ENCODE assay signal across 8 cellular contexts in the genomic region with DNA sequence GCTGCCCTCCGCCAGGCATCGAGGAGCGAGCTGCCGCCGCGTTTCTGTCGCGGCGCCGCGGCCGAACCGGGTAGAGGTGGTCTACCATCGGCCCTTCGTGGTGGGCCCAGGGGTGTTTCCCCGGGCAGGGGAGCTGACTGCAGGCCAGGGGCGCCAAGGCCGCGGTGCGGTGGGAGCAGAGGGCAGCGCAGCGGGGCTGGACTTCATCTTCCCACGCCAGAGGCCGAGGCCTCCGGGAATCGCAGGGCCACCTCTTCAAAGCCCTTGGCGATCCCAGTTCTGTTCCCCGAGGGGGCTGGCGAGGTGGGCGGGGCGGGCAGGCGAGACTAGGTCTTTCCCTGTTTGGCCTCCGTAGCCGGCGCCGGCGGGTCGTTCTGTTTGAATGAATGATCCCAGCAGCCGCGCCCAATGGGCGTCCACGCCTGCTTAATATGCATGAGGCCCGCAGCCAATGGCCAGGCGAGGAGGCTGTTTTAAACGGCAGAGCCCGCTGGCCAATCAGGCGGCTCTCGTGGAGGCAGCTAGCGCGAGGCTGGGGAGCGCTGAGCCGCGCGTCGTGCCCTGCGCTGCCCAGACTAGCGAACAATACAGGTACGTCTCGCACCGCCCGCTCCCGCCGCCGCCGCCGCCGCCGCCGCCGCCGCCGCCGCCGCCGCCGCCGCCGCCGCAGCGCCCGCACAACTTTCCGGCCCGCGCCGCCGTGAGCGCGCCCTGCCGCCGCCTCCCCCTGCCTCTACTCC. TPM values are rescaled to one million over a fixed set of nuclear protein-coding genes. Genes with fewer than 3 reads are reported as not detected.
A peak's percentile ranks its signal among the peaks of the same experiment; 100 is the strongest.
DNase-seq lines count a peak whose midpoint lies in the region; FAIRE-seq and TF ChIP-seq lines count a peak whose summit lies in the region.

A gene (plus strand): TSS at position 550 of the 740 bp plus-strand sequence. CDS start 2,265 bp downstream, outside the sequence.

- H3K36me3 ChIP-seq in HAP-1 (replicated peaks) (peaks cover 25% of the 10 kb centered on the region), MG63 (peaks cover 3% of the 10 kb centered on the region; the same call in 1 of the 2 replicates), neutrophil (no peaks in the 10 kb centered on the region)

- H3K27me3 ChIP-seq in HAP-1 (ENCODE audit: low read depth), result no peaks in the 10 kb centered on the region
- no peaks in the 10 kb centered on the region for H3K27me3 ChIP-seq in MG63
- H3K27me3 ChIP-seq in neutrophil, result peaks cover 14% of the 10 kb centered on the region

- in situ Hi-C loops in HAP-1 (cut with MboI; ENCODE audit: low sequenced_read_pairs), result loop anchor here (5.0 kb wide), 1 partner anchor 81 kb away; no protein-coding TSS in a partner anchor

- H3K9me3 ChIP-seq in HAP-1, result no peaks in the 10 kb centered on the region
- no peaks in the 10 kb centered on the region for H3K9me3 ChIP-seq in MG63
- no peaks in the 10 kb centered on the region for H3K9me3 ChIP-seq in neutrophil

- H3K27ac ChIP-seq in neutrophil (peak within 1 kb of the TSS; percentile 15), substantia nigra (ENCODE audit: low read depth, low read length, poor library complexity, severe bottlenecking) (no peak within 1 kb of the TSS)

- TF ChIP-seq CTCF in neutrophil (IDR thresholded peaks at IDR 0.05), result no peak

- DNase-seq in HAP-1 (ENCODE audit: low spot score in 2 of 2) (peak; percentile 98 to 99), MG63 (peak; percentile 92), SIG-M5 (lab: John Stamatoyannopoulos, UW) (peak; percentile 49), activated gamma-delta T cell (lab: John Stamatoyannopoulos, UW) (peak; percentile 53), frontal cortex (ENCODE audit: low spot score in 2 of 2) (peak; percentile 79 to 85), substantia nigra (lab: John Stamatoyannopoulos, UW) (peak in 47 of 49 donors; percentile 1 to 89 (median 40))

- peaks cover 6% of the 10 kb centered on the region; the same call in 1 of the 2 replicates for H3K4me1 ChIP-seq in HAP-1
- peaks cover 16 to 18% of the 10 kb centered on the region in 2 experiments for H3K4me1 ChIP-seq in neutrophil (ENCODE audit: control insufficient read depth in 1 of 2, insufficient read depth in 1 of 2, low read depth in 1 of 2, low read length in 1 of 2)

- peak within 1 kb of the TSS; percentile 55 for H3K4me3 ChIP-seq in HAP-1
- H3K4me3 ChIP-seq in MG63, result peak within 1 kb of the TSS; percentile 52
- H3K4me3 ChIP-seq in neutrophil (ENCODE audit: low read depth in 1 of 2, low read length in 1 of 2), result peak within 1 kb of the TSS; percentile 62 to 70

- FAIRE-seq in G401.6 (lab: Jason Lieb, UNC) (peak; percentile 97), frontal cortex (lab: Jason Lieb, UNC) (no peak)

RNA-seq across cellular contexts. Expression of the gene that starts here (rescaled TPM):
- 7.0 and 11.8 TPM in 2 replicates for total RNA-seq in MG63 (2014; rRNA removed; shearing (Covaris generic); ENCODE audit: low replicate concordance)
- total RNA-seq in frontal cortex, result 63.2 TPM

Comparison
In these comparisons a context has a peak if more than half of its experiments do, and no peak if none do; other contexts are left out.
1. DNase-seq: peak in every context shown above with its lines; median percentile 98 in HAP-1; 92 in MG63; 82 in frontal cortex; 53 in activated gamma-delta T cell; 49 in SIG-M5; 40 in substantia nigra.